Comparison of ENCODE assay signal across 8 cellular contexts in genomic region chr19:15584541-15585115, GRCh38. TPM values are rescaled to one million over a fixed set of nuclear protein-coding genes. Genes with fewer than 3 reads are reported as not detected.
DNase-seq lines count a peak whose midpoint lies in the region; ATAC-seq and TF ChIP-seq lines count a peak whose summit lies in the region.

No MANE protein-coding gene starts in this region.

- H3K36me3 ChIP-seq in lung (ENCODE audit: control insufficient read depth in 2 of 2, insufficient read depth in 2 of 2, low read length in 2 of 2): no peaks in the 10 kb centered on the region

- TF ChIP-seq CTCF in dorsolateral prefrontal cortex (IDR thresholded peaks at IDR 0.05 in 54 of 56, conservative IDR thresholded peaks at IDR 0.05 in 2 of 56; ENCODE audit: low read depth in 1 of 56, partially characterized antibody in 56 of 56) (peak; percentile 45 to 92 (median 79)), lung (IDR thresholded peaks at IDR 0.05; ENCODE audit: control extremely low read depth, extremely low read depth) (peak; percentile 76)

- H3K27me3 ChIP-seq in dorsolateral prefrontal cortex: peaks cover 0 to 49% (median 4%) of the 10 kb centered on the region in 45 donors
- no peaks in the 10 kb centered on the region for H3K27me3 ChIP-seq in lung (ENCODE audit: control insufficient read depth, insufficient read depth)

- H3K27me3 Mint-ChIP-seq in activated CD4-positive, alpha-beta memory T cell treated with anti-CD3 and anti-CD28 coated beads for 36 hours: peaks cover 8% of the 10 kb centered on the region

- no peaks in the 10 kb centered on the region for H3K36me3 Mint-ChIP-seq in activated CD4-positive, alpha-beta memory T cell treated with anti-CD3 and anti-CD28 coated beads for 36 hours

- ATAC-seq in lung (ENCODE audit: insufficient read depth, low FRiP score): peak; percentile 86
- ATAC-seq in GM21526 (IDR thresholded peaks at IDR 0.05; ENCODE audit: low FRiP score, unreplicated experiment): no peak

- no peaks in the 10 kb centered on the region for H3K9me3 Mint-ChIP-seq in activated CD4-positive, alpha-beta memory T cell treated with anti-CD3 and anti-CD28 coated beads for 36 hours

- no peaks in the 10 kb centered on the region for H3K9me3 ChIP-seq in lung (ENCODE audit: control insufficient read depth in 2 of 2, insufficient read depth in 1 of 2, low read length in 1 of 2)

- no peak overlapping the region for H3K27ac Mint-ChIP-seq in activated CD4-positive, alpha-beta memory T cell treated with anti-CD3 and anti-CD28 coated beads for 36 hours

- POLR2A ChIA-PET in activated CD4-positive, alpha-beta memory T cell treated with anti-CD3 and anti-CD28 coated beads for 36 hours (lab: Charles Lee): no interaction called here

- WGBS in lung, 2 donors: 10% methylated on average over 25 to 35 of the region's 35 CpGs

- CTCF ChIA-PET in activated CD4-positive, alpha-beta memory T cell treated with anti-CD3 and anti-CD28 coated beads for 36 hours (lab: Charles Lee): interaction anchor here (0.6 kb wide), 1 partner anchor 656 kb away, joined by 3 read pairs; no protein-coding TSS in a partner anchor

- H3K4me3 ChIP-seq in dorsolateral prefrontal cortex: peak overlapping the region in 42 of 59 donors; percentile 3 to 52 (median 28)
- no peak overlapping the region for H3K4me3 ChIP-seq in lung

- H3K27ac ChIP-seq in dorsolateral prefrontal cortex (no peak overlapping the region), lung (ENCODE audit: low read depth in 1 of 2, low read length in 1 of 2) (no peak overlapping the region)

- peak overlapping the region; percentile 52 for H3K4me3 Mint-ChIP-seq in activated CD4-positive, alpha-beta memory T cell treated with anti-CD3 and anti-CD28 coated beads for 36 hours

- no peaks in the 10 kb centered on the region for H3K4me1 Mint-ChIP-seq in activated CD4-positive, alpha-beta memory T cell treated with anti-CD3 and anti-CD28 coated beads for 36 hours (ENCODE audit: low read depth)

- peaks cover 0 to 2% of the 10 kb centered on the region in 2 donors for H3K4me1 ChIP-seq in lung (ENCODE audit: control insufficient read depth in 2 of 2, insufficient read depth in 2 of 2, low read length in 2 of 2)

- intact Hi-C loops in activated CD4-positive, alpha-beta memory T cell treated with anti-CD3 and anti-CD28 coated beads for 36 hours (cut with micrococcal nuclease): no loop called here
- intact Hi-C loops in dorsolateral prefrontal cortex (cut with DNase I): no loop called here

- peak; percentile 55 for DNase-seq in SIG-M5 treated with dmso at 0.1 percent for 504 hours (lab: John Stamatoyannopoulos, UW; ENCODE audit: unreplicated experiment)
- DNase-seq in SIG-M5 (lab: John Stamatoyannopoulos, UW): no peak
- DNase-seq in NCI-H748 (lab: John Stamatoyannopoulos, UW; ENCODE audit: unreplicated experiment): peak; percentile 51
- DNase-seq in activated CD4-positive, alpha-beta memory T cell treated with anti-CD3 and anti-CD28 coated beads for 36 hours: peak; percentile 87
- peak; percentile 61 to 84 (median 75) for DNase-seq in dorsolateral prefrontal cortex
- DNase-seq in lung (ENCODE audit: low spot score): peak; percentile 80
- peak; percentile 83 for DNase-seq in stimulated activated CD8-positive, alpha-beta memory T cell treated with anti-CD3 and anti-CD28 coated beads, Interleukin-15, amount 100 ng/mL, for 24 hours (ENCODE audit: low read depth)

RNA-seq across cellular contexts. Expression of gene CYP4F8, which starts 30.4 kb away (rescaled TPM):
- total RNA-seq in activated CD4-positive, alpha-beta memory T cell treated with anti-CD3 and anti-CD28 coated beads for 36 hours: not detected
- total RNA-seq in dorsolateral prefrontal cortex (under 1 TPM in 2 of 120 experiments, not detected in 118; 0.13 to 0.19 TPM), lung (not detected)
- polyA plus RNA-seq in lung: not detected

RNA-seq across cellular contexts. Expression of gene CYP4F3, which starts 56.1 kb away (rescaled TPM):
- total RNA-seq in activated CD4-positive, alpha-beta memory T cell treated with anti-CD3 and anti-CD28 coated beads for 36 hours: not detected
- total RNA-seq in dorsolateral prefrontal cortex (10 to 100 TPM in 3 of 120 experiments, 1 to 10 TPM in 105, under 1 TPM in 12; 0.27 to 13.4 (median 3.4) TPM), lung (1 to 10 TPM; 1.1 to 1.7 TPM)
- 1 to 10 TPM in 1 of 2 donors, under 1 TPM in 1; 0.20 to 1.4 TPM for polyA plus RNA-seq in lung
